Comparison of ENCODE assay signal across 9 cellular contexts in the genomic region with DNA sequence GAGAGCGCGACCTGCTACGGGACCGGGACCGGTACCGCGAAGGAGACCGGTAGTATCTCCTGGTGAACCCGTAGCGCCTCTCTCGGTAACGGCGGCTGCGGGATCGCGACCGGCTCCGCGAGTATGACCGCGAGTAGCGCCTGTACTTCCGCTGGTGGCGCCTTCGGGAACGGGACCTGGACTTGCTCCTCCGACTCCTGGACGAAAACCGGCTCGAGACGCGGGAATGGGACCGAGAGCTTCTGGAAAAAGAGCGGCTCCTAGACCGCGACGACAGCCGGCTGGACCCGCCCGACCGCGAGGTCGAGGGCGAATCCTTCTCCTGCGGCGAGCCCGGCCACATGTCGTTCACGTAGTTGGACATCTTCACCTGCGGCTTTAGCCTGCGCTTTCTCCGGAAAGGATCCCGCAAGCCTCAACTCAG. TPM values are rescaled to one million over a fixed set of nuclear protein-coding genes. Genes with fewer than 3 reads are reported as not detected.
A peak's percentile ranks its signal among the peaks of the same experiment; 100 is the strongest.
DNase-seq lines count a peak whose midpoint lies in the region; ATAC-seq and TF ChIP-seq lines count a peak whose summit lies in the region.
"Had no signal": no experiment of that assay in that cellular context is flagged by ENCODE, and none has a peak within 500 bp of the region (broad histone marks: within the 10 kb centered on the region; RNA-seq: fewer than 3 reads in every experiment).

No MANE protein-coding gene starts in this region.

- no peaks in the 10 kb centered on the region for H3K9me3 ChIP-seq in mucosa of rectum (ENCODE audit: control insufficient read depth in 2 of 2, low read length in 2 of 2)

- H3K27me3 ChIP-seq in mucosa of rectum (ENCODE audit: control insufficient read depth in 2 of 2, insufficient read depth in 2 of 2, low read length in 2 of 2) = no peaks in the 10 kb centered on the region

- H3K9ac ChIP-seq in mucosa of rectum (ENCODE audit: low read depth in 1 of 2, low read length in 2 of 2) = peak overlapping the region; percentile 99 to 100

- DNase-seq in EL = peak; percentile 25
- no peak for DNase-seq in HFF-Myc (ENCODE audit: extremely low read depth, low read depth)
- DNase-seq in SK-N-DZ (ENCODE audit: low spot score) = peak; percentile 15
- peak; percentile 15 for DNase-seq in dedifferentiated amniotic fluid mesenchymal stem cell (ENCODE audit: extremely low spot score)
- peak; percentile 55 for DNase-seq in ureter (ENCODE audit: low spot score)
- no peak for DNase-seq in omental fat pad (ENCODE audit: low spot score)

- ATAC-seq in omental fat pad (ENCODE audit: low FRiP score) (no peak), GM18868 (IDR thresholded peaks at IDR 0.05; ENCODE audit: unreplicated experiment) (no peak)

- H3K36me3 ChIP-seq in mucosa of rectum (ENCODE audit: control insufficient read depth in 2 of 2, insufficient read depth in 2 of 2, low read length in 2 of 2) = peaks cover 42% of the 10 kb centered on the region in 2 donors

- TF ChIP-seq CTCF in HFF-Myc (IDR thresholded peaks at IDR 0.05; ENCODE audit: low read depth, low read length, missing control alignments) (no peak), omental fat pad (IDR thresholded peaks at IDR 0.05) (no peak)

- peak overlapping the region; percentile 98 to 99 for H3K27ac ChIP-seq in mucosa of rectum (ENCODE audit: low read depth in 2 of 2, low read length in 2 of 2)

- H3K4me3 ChIP-seq in HFF-Myc (replicated peaks; ENCODE audit: low read depth, low read length) (peak overlapping the region; percentile 97), mucosa of rectum (ENCODE audit: low read length in 2 of 2) (peak overlapping the region; percentile 87 to 97)

- H3K4me1 ChIP-seq in mucosa of rectum (ENCODE audit: control insufficient read depth in 2 of 2, insufficient read depth in 2 of 2, low read length in 2 of 2) = peaks cover 16 to 17% of the 10 kb centered on the region in 2 donors

RNA-seq across cellular contexts. Expression of a gene that starts 0.6 kb away (rescaled TPM):
- polyA plus RNA-seq in SK-N-DZ (2014; cell fraction: cytosol; rRNA removed) = 38.7 and 42.3 TPM in 2 replicates
- 349 and 355 TPM in 2 replicates for polyA plus RNA-seq in SK-N-DZ (2014; cell fraction: nucleus; rRNA removed)
- total RNA-seq in ureter (99.5 TPM), omental fat pad (100 to 1,000 TPM in 2 of 4 donors, 10 to 100 TPM in 2; 98.7 to 236 (median 103) TPM)

RNA-seq across cellular contexts. Expression of a gene that starts 14.3 kb away (rescaled TPM):
- 45.9 and 58.1 TPM in 2 replicates for polyA plus RNA-seq in SK-N-DZ (2014; cell fraction: cytosol; rRNA removed)
- polyA plus RNA-seq in SK-N-DZ (2014; cell fraction: nucleus; rRNA removed) = 28.5 and 47.8 TPM in 2 replicates
- total RNA-seq in ureter (39.9 TPM), omental fat pad (10 to 100 TPM; 37.0 to 57.4 (median 47.4) TPM)

RNA-seq across cellular contexts. Expression of a gene that starts 25.7 kb away (rescaled TPM):
- not detected in 2 replicates for polyA plus RNA-seq in SK-N-DZ (2014; cell fraction: cytosol; rRNA removed)
- polyA plus RNA-seq in SK-N-DZ (2014; cell fraction: nucleus; rRNA removed) = not detected in 2 replicates
- total RNA-seq in ureter = not detected
- not detected for total RNA-seq in omental fat pad
- total RNA-seq: T-helper 2 cell treated with Interferon-gamma antibody and Interleukin-4, amounts not matched to agents 100 ng/mL and 5 ng/mL, for 36 hours had no signal

Comparison
In these comparisons a context has a peak if more than half of its experiments do, and no peak if none do; other contexts are left out.
1. DNase-seq: peak in EL (single experiment), SK-N-DZ (single experiment), dedifferentiated amniotic fluid mesenchymal stem cell (single experiment) and ureter (single experiment); none in HFF-Myc (single experiment) and omental fat pad (single experiment).